Comparison of ENCODE assay signal across 8 cellular contexts in genomic region chr4:145234086-145234694, GRCh38. TPM values are rescaled to one million over a fixed set of nuclear protein-coding genes. Genes with fewer than 3 reads are reported as not detected.
A peak's percentile ranks its signal among the peaks of the same experiment; 100 is the strongest.
DNase-seq lines count a peak whose midpoint lies in the region; ATAC-seq and TF ChIP-seq lines count a peak whose summit lies in the region.

No MANE protein-coding gene starts in this region.

- H3K4me1 ChIP-seq in GM23338 (ENCODE audit: insufficient read depth) (no peaks in the 10 kb centered on the region), SK-N-SH (ENCODE audit: control insufficient read depth in 1 of 2, insufficient read depth in 2 of 2, low read depth in 1 of 2, low read length in 1 of 2) (peaks cover 0 to 4% of the 10 kb centered on the region in 2 experiments; a peak in 2 of 4 replicates)

- 8% methylated on average over 1 of the region's 1 CpG for WGBS in SK-N-SH (ENCODE audit: low lambda C conversion rate)

- H3K79me2 ChIP-seq in GM23338 (replicated peaks; ENCODE audit: insufficient read depth) (no peaks in the 10 kb centered on the region), SK-N-SH (ENCODE audit: insufficient read depth) (no peaks in the 10 kb centered on the region)

- H3K4me3 ChIP-seq in GM23338 (no peak overlapping the region), SK-N-SH (ENCODE audit: low read depth in 2 of 2, low read length in 1 of 2) (no peak overlapping the region; a peak in 1 of 4 replicates)

- H3K9me3 Mint-ChIP-seq in GM23338 (peaks cover 5% of the 10 kb centered on the region; the same call in 1 of the 3 replicates), immature natural killer cell (no peaks in the 10 kb centered on the region)

- H3F3A ChIP-seq in GM23338 (replicated peaks; ENCODE audit: low read depth) = no peaks in the 10 kb centered on the region
- H3F3A ChIP-seq in SK-N-SH (replicated peaks; ENCODE audit: insufficient read depth) = peaks cover 15% of the 10 kb centered on the region

- no peak for TF ChIP-seq EP300 in SK-N-SH (IDR thresholded peaks at IDR 0.05; ENCODE audit: borderline replicate concordance in 1 of 2, low read depth in 1 of 2, low read length in 1 of 2)

- H3K27me3 Mint-ChIP-seq in GM23338 (ENCODE audit: insufficient read depth, low read depth, poor library complexity) (no peaks in the 10 kb centered on the region), immature natural killer cell (ENCODE audit: low read depth in 3 of 3) (peaks cover 0 to 3% (median 0%) of the 10 kb centered on the region in 3 donors)

- H3K36me3 Mint-ChIP-seq in GM23338 (ENCODE audit: low read depth) (no peaks in the 10 kb centered on the region), immature natural killer cell (no peaks in the 10 kb centered on the region)

- no peaks in the 10 kb centered on the region for H3K36me3 ChIP-seq in GM23338 (ENCODE audit: insufficient read depth)
- no peaks in the 10 kb centered on the region for H3K36me3 ChIP-seq in SK-N-SH (replicated peaks in 1 of 2; ENCODE audit: control insufficient read depth in 1 of 2, insufficient read depth in 2 of 2, low read length in 1 of 2)

- H3K4me2 ChIP-seq in GM23338 = no peak overlapping the region
- H3K4me2 ChIP-seq in SK-N-SH = peak overlapping the region; percentile 7; the same call in 1 of the 2 replicates

- DNase-seq in NCI-H187 treated with DMSO at 0.1 percent for 48 hours (lab: John Stamatoyannopoulos, UW) (peak; percentile 11), NCI-H187 (lab: John Stamatoyannopoulos, UW) (no peak), GM23338 (ENCODE audit: low spot score) (peak; percentile 85), SK-N-SH (peak; percentile 65), astrocyte of the hippocampus (ENCODE audit: low read depth, low spot score) (peak; percentile 71), immature natural killer cell (peak; percentile 34 to 40 (median 36))
- DNase-seq in stimulated activated CD4-positive, alpha-beta T cell treated with anti-CD3 and anti-CD28 coated beads, Interleukin-1b, Interleukin-23, amount 100 ng/mL, for 4 hours (ENCODE audit: low read depth in 2 of 2) = peak; percentile 7 to 45

- TF ChIP-seq CTCF in GM23338 (conservative IDR thresholded peaks at IDR 0.05; ENCODE audit: low read depth in 2 of 2) (peak; percentile 92 to 99), LNCAP (IDR thresholded peaks at IDR 0.05) (peak; percentile 80), SK-N-SH (IDR thresholded peaks at IDR 0.05) (peak; percentile 95)

- H2AFZ ChIP-seq in GM23338 (peak overlapping the region; percentile 17; the same call in 1 of the 2 replicates), SK-N-SH (ENCODE audit: low read depth) (peak overlapping the region; percentile 67; the same call in 1 of the 2 replicates)

- H3K9me2 ChIP-seq in GM23338 (ENCODE audit: insufficient read depth) = 0 out of 2 replicates have a peak, but pooled peaks cover 7% of the 10 kb centered on the region
- H3K9me2 ChIP-seq in SK-N-SH = no peaks in the 10 kb centered on the region

- ATAC-seq in GM23338 = peak; percentile 98

- H3K9me3 ChIP-seq in SK-N-SH = no peaks in the 10 kb centered on the region

- no peaks in the 10 kb centered on the region for H4K20me1 ChIP-seq in GM23338 (replicated peaks; ENCODE audit: insufficient read depth)
- no peaks in the 10 kb centered on the region for H4K20me1 ChIP-seq in SK-N-SH (ENCODE audit: insufficient read depth)

- H3K27ac ChIP-seq in GM23338 (ENCODE audit: low read depth) = no peak overlapping the region
- H3K27ac ChIP-seq in SK-N-SH (ENCODE audit: low read depth in 2 of 2, low read length in 1 of 2) = peak overlapping the region in 1 of 2 experiments; percentile 68; a peak in 1 of 4 replicates

- H3K27ac Mint-ChIP-seq in GM23338 (no peak overlapping the region), immature natural killer cell (no peak overlapping the region)

- CTCF ChIA-PET in SK-N-SH (lab: Yijun Ruan, JAX) = interaction anchor here (0.6 to 4.9 kb wide), 27 partner anchors 10 to 628 kb away, joined by 3 to 60 read pairs (median 4); no protein-coding TSS in a partner anchor

- peak; percentile 96 for TF ChIP-seq RAD21 in SK-N-SH (IDR thresholded peaks at IDR 0.05; ENCODE audit: low read length)

- no peak overlapping the region for H3K9ac ChIP-seq in SK-N-SH

- H3K4me3 Mint-ChIP-seq in GM23338 = no peak overlapping the region
- H3K4me3 Mint-ChIP-seq in immature natural killer cell = no peak overlapping the region

- POLR2A ChIA-PET in SK-N-SH (lab: Yijun Ruan, JAX) = no interaction called here

- H3K4me1 Mint-ChIP-seq in GM23338 = no peaks in the 10 kb centered on the region
- no peaks in the 10 kb centered on the region for H3K4me1 Mint-ChIP-seq in immature natural killer cell

- H3K27me3 ChIP-seq in GM23338 (ENCODE audit: insufficient read depth) (no peaks in the 10 kb centered on the region), SK-N-SH (ENCODE audit: insufficient read depth) (no peaks in the 10 kb centered on the region)

TF ChIP-seq in GM23338, 12 proteins besides CTCF, POLR2A, EP300 and RAD21 (continues in another document):
- TF ChIP-seq ETS1 (IDR thresholded peaks at IDR 0.05) = no peak
- TF ChIP-seq STAT1 (IDR thresholded peaks at IDR 0.05; ENCODE audit: unreplicated experiment) = no peak

TF ChIP-seq in SK-N-SH, 30 proteins besides CTCF, POLR2A, EP300 and RAD21:
- no peak for TF ChIP-seq ELF1 (IDR thresholded peaks at IDR 0.05)
- no peak for TF ChIP-seq FOXJ3 (CRISPR knock-in tag; IDR thresholded peaks at IDR 0.05)
- TF ChIP-seq ZBTB33 (IDR thresholded peaks at IDR 0.05; ENCODE audit: borderline replicate concordance, low read depth) = no peak
- TF ChIP-seq SMC3 (IDR thresholded peaks at IDR 0.05; ENCODE audit: low read depth, low read length) = peak; percentile 92
- no peak for TF ChIP-seq GABPA (IDR thresholded peaks at IDR 0.05; ENCODE audit: low read depth)

RNA-seq across cellular contexts. Expression of gene OTUD4, which starts 53.8 kb away (rescaled TPM):
- 42.2 and 53.2 TPM in 2 replicates for total RNA-seq in GM23338 (2014; rRNA removed; shearing (Covaris generic))
- polyA plus RNA-seq in GM23338 (2016; fragmentation: Nextera tagmentation; extraction: Ambion mirVana) (15.5 and 17.9 TPM in 2 replicates), SK-N-SH (2012; rRNA removed) (8.5 and 11.6 TPM in 2 replicates), immature natural killer cell (10 to 100 TPM in 1 of 3 donors, 1 to 10 TPM in 2; 3.0 to 13.0 (median 8.2) TPM)
- 12.0 and 13.9 TPM in 2 replicates for polyA plus RNA-seq in SK-N-SH (2012; cell fraction: cytosol; rRNA removed)
- 8.4 and 16.6 TPM in 2 replicates for polyA plus RNA-seq in SK-N-SH (2012; cell fraction: nucleus; rRNA removed)

Comparison
In these comparisons a context has a peak if more than half of its experiments do, and no peak if none do; other contexts are left out.
1. DNase-seq: peak in NCI-H187 treated with DMSO at 0.1 percent for 48 hours (single experiment), GM23338 (single experiment), SK-N-SH (single experiment), astrocyte of the hippocampus (single experiment), immature natural killer cell (3 of 3) and stimulated activated CD4-positive, alpha-beta T cell treated with anti-CD3 and anti-CD28 coated beads, Interleukin-1b, Interleukin-23, amount 100 ng/mL, for 4 hours (2 of 2); none in NCI-H187 (0 of 2).
2. Peak in every context shown above with its lines, with median percentiles within 50 percentile points of each other: CTCF ChIP-seq.